In genomic region chr3:142232340-142232739, GRCh38 we compare ENCODE assay signal across 35 cellular contexts.
"Had no signal": no experiment of that assay in that cellular context is flagged by ENCODE, and none has a peak within 500 bp of the region (broad histone marks: within the 10 kb centered on the region; RNA-seq: fewer than 3 reads in every experiment).

No MANE protein-coding gene starts in this region.

- H3K27ac Mint-ChIP-seq: activated B cell treated with CpG ODN at 0.5 μM for 24 hours; activated CD4-positive, alpha-beta memory T cell treated with anti-CD3 and anti-CD28 coated beads for 36 hours; activated CD4-positive, alpha-beta T cell treated with anti-CD3 and anti-CD28 coated beads, Interleukin-2, amount 10 ng/mL, durations not matched to agents 7 days and 5 days; activated CD8-positive, alpha-beta T cell treated with anti-CD3 and anti-CD28 coated beads for 36 hours; activated naive CD4-positive, alpha-beta T cell treated with anti-CD3 and anti-CD28 coated beads for 36 hours; activated naive CD4-positive, alpha-beta T cell treated with anti-CD3 and anti-CD28 coated beads, Interleukin-2, amount 50 U/mL, for 72 hours; activated naive CD8-positive, alpha-beta T cell treated with anti-CD3 and anti-CD28 coated beads for 36 hours; activated T-cell treated with anti-CD3 and anti-CD28 coated beads, Interleukin-2, amount 50 U/mL, for 72 hours; activated T-helper 1 cell treated with anti-CD3 and anti-CD28 coated beads, Interleukin-12 subunit alpha, Interleukin-12 subunit beta, Interleukin-2, Interleukin-4 antibody, amounts not matched to agents 30 ng/mL and 10 ng/mL and 1 ng/mL, durations not matched to agents 14 hours and 24 hours and 36 hours; activated T-helper 17 cell treated with anti-CD3 and anti-CD28 coated beads, Interleukin-2, amount 50 U/mL, for 72 hours; T-helper 1 cell treated with Interleukin-12 subunit alpha and Interleukin-12 subunit beta and Interleukin-4 antibody, amounts not matched to agents 30 μg/mL and 1 μg/mL, for 36 hours; T-helper 2 cell treated with Interferon-gamma antibody and Interleukin-4, amounts not matched to agents 5 μg/mL and 100 μg/mL, for 36 hours had no signal

- ATAC-seq: activated CD8-positive, alpha-beta T cell treated with anti-CD3 and anti-CD28 coated beads for 36 hours; activated naive CD4-positive, alpha-beta T cell treated with anti-CD3 and anti-CD28 coated beads, Interleukin-2, amount 50 U/mL, for 72 hours; activated T-cell treated with anti-CD3 and anti-CD28 coated beads, Interleukin-2, amount 50 U/mL, for 4 hours; activated T-cell treated with anti-CD3 and anti-CD28 coated beads, Interleukin-2, amount 50 U/mL, for 72 hours; activated T-helper 17 cell treated with anti-CD3 and anti-CD28 coated beads, Interleukin-2, amount 50 U/mL, for 72 hours; body of pancreas had no signal

- H3K27ac ChIP-seq: adrenal gland, body of pancreas, brain microvascular endothelial cell, breast epithelium, VCaP had no signal

- H3K27me3 ChIP-seq: adrenal gland, body of pancreas, brain microvascular endothelial cell, breast epithelium had no signal

- H3K36me3 Mint-ChIP-seq: activated CD4-positive, alpha-beta memory T cell treated with anti-CD3 and anti-CD28 coated beads for 36 hours; activated naive CD4-positive, alpha-beta T cell treated with anti-CD3 and anti-CD28 coated beads, Interleukin-2, amount 50 U/mL, for 72 hours; activated naive CD8-positive, alpha-beta T cell treated with anti-CD3 and anti-CD28 coated beads for 36 hours had no signal

- H3K4me1 Mint-ChIP-seq: activated B cell treated with CpG ODN at 0.5 μM for 24 hours; activated CD4-positive, alpha-beta T cell treated with anti-CD3 and anti-CD28 coated beads, Interleukin-2, amount 10 ng/mL, durations not matched to agents 7 days and 5 days; activated naive CD8-positive, alpha-beta T cell treated with anti-CD3 and anti-CD28 coated beads for 36 hours; activated T-helper 17 cell treated with anti-CD3 and anti-CD28 coated beads, Interleukin-2, amount 50 U/mL, for 72 hours had no signal

- H3K36me3 ChIP-seq: adrenal gland, brain microvascular endothelial cell, breast epithelium had no signal

- H3K4me3 ChIP-seq: adrenal gland, body of pancreas, breast epithelium had no signal

- DNase-seq: activated B cell treated with CpG ODN at 0.5 μM for 24 hours; activated CD4-positive, alpha-beta memory T cell treated with anti-CD3 and anti-CD28 coated beads for 36 hours; activated CD4-positive, alpha-beta T cell treated with anti-CD3 and anti-CD28 coated beads for 4 hours; activated CD4-positive, alpha-beta T cell treated with anti-CD3 and anti-CD28 coated beads, Interleukin-2, amount 10 ng/mL, durations not matched to agents 7 days and 5 days; activated CD4-positive, CD25-positive, alpha-beta regulatory T cell treated with anti-CD3 and anti-CD28 coated beads, Interleukin-2, amount 50 U/mL, for 72 hours; activated CD8-positive, alpha-beta memory T cell treated with anti-CD3 and anti-CD28 coated beads, Interleukin-2, amount 50 U/mL, for 4 hours; activated CD8-positive, alpha-beta T cell treated with anti-CD3 and anti-CD28 coated beads for 36 hours; activated effector memory CD4-positive, alpha-beta T cell treated with anti-CD3 and anti-CD28 coated beads, Interleukin-2, amount 50 U/mL, for 16 hours; activated gamma-delta T cell treated with Interleukin-2 at 50 U/mL for 16 hours; activated naive CD4-positive, alpha-beta T cell; activated naive CD4-positive, alpha-beta T cell treated with anti-CD3 and anti-CD28 coated beads for 36 hours; activated naive CD4-positive, alpha-beta T cell treated with anti-CD3 and anti-CD28 coated beads, Interleukin-2, amount 50 U/mL, for 16 hours; activated naive CD8-positive, alpha-beta T cell treated with anti-CD3 and anti-CD28 coated beads for 36 hours; activated T-cell treated with anti-CD3 and anti-CD28 coated beads for 4 hours; activated T-cell treated with anti-CD3 and anti-CD28 coated beads, Interleukin-2, amount 50 U/mL, for 1 hour; activated T-cell treated with anti-CD3 and anti-CD28 coated beads, Interleukin-2, amount 50 U/mL, for 4 hours; activated T-cell treated with anti-CD3 and anti-CD28 coated beads, Interleukin-2, amount 50 U/mL, for 72 hours; adrenal gland; amniotic stem cell; aorta; body of pancreas; brain microvascular endothelial cell; central memory CD4-positive, alpha-beta T cell; T-helper 2 cell; T-helper 9 cell had no signal

- H3K4me3 Mint-ChIP-seq: activated B cell treated with CpG ODN at 0.5 μM for 24 hours; activated CD4-positive, alpha-beta memory T cell treated with anti-CD3 and anti-CD28 coated beads for 36 hours; activated CD4-positive, alpha-beta T cell treated with anti-CD3 and anti-CD28 coated beads, Interleukin-2, amount 10 ng/mL, durations not matched to agents 7 days and 5 days; activated CD8-positive, alpha-beta T cell treated with anti-CD3 and anti-CD28 coated beads for 36 hours; activated naive CD4-positive, alpha-beta T cell treated with anti-CD3 and anti-CD28 coated beads for 36 hours; activated naive CD8-positive, alpha-beta T cell treated with anti-CD3 and anti-CD28 coated beads for 36 hours; activated T-cell treated with anti-CD3 and anti-CD28 coated beads, Interleukin-2, amount 50 U/mL, for 4 hours; activated T-cell treated with anti-CD3 and anti-CD28 coated beads, Interleukin-2, amount 50 U/mL, for 72 hours; activated T-helper 1 cell treated with anti-CD3 and anti-CD28 coated beads, Interleukin-12 subunit alpha, Interleukin-12 subunit beta, Interleukin-2, Interleukin-4 antibody, amounts not matched to agents 30 ng/mL and 10 ng/mL and 1 ng/mL, durations not matched to agents 14 hours and 24 hours and 36 hours; activated T-helper 17 cell treated with anti-CD3 and anti-CD28 coated beads, Interleukin-2, amount 50 U/mL, for 72 hours; T-helper 1 cell treated with Interleukin-12 subunit alpha and Interleukin-12 subunit beta and Interleukin-4 antibody, amounts not matched to agents 30 μg/mL and 1 μg/mL, for 36 hours; T-helper 2 cell treated with Interferon-gamma antibody and Interleukin-4, amounts not matched to agents 5 μg/mL and 100 μg/mL, for 36 hours had no signal

- H3K9me3 ChIP-seq: adrenal gland, body of pancreas, breast epithelium had no signal

- H3K4me1 ChIP-seq: adrenal gland, body of pancreas, breast epithelium had no signal

- H3K9me3 Mint-ChIP-seq: activated B cell treated with CpG ODN at 0.5 μM for 24 hours; activated CD4-positive, alpha-beta memory T cell treated with anti-CD3 and anti-CD28 coated beads for 36 hours; activated CD4-positive, alpha-beta T cell treated with anti-CD3 and anti-CD28 coated beads, Interleukin-2, amount 10 ng/mL, durations not matched to agents 7 days and 5 days; activated CD8-positive, alpha-beta T cell treated with anti-CD3 and anti-CD28 coated beads for 36 hours; activated naive CD4-positive, alpha-beta T cell treated with anti-CD3 and anti-CD28 coated beads for 36 hours; activated naive CD4-positive, alpha-beta T cell treated with anti-CD3 and anti-CD28 coated beads, Interleukin-2, amount 50 U/mL, for 72 hours; activated T-cell treated with anti-CD3 and anti-CD28 coated beads, Interleukin-2, amount 50 U/mL, for 4 hours; activated T-cell treated with anti-CD3 and anti-CD28 coated beads, Interleukin-2, amount 50 U/mL, for 72 hours; activated T-helper 1 cell treated with anti-CD3 and anti-CD28 coated beads, Interleukin-12 subunit alpha, Interleukin-12 subunit beta, Interleukin-2, Interleukin-4 antibody, amounts not matched to agents 30 ng/mL and 10 ng/mL and 1 ng/mL, durations not matched to agents 14 hours and 24 hours and 36 hours; activated T-helper 17 cell treated with anti-CD3 and anti-CD28 coated beads, Interleukin-2, amount 50 U/mL, for 72 hours; T-helper 2 cell treated with Interferon-gamma antibody and Interleukin-4, amounts not matched to agents 5 μg/mL and 100 μg/mL, for 36 hours had no signal

- H3K27me3 Mint-ChIP-seq: activated B cell treated with CpG ODN at 0.5 μM for 24 hours; activated CD4-positive, alpha-beta memory T cell treated with anti-CD3 and anti-CD28 coated beads for 36 hours; activated CD4-positive, alpha-beta T cell treated with anti-CD3 and anti-CD28 coated beads, Interleukin-2, amount 10 ng/mL, durations not matched to agents 7 days and 5 days; activated CD8-positive, alpha-beta T cell treated with anti-CD3 and anti-CD28 coated beads for 36 hours; activated naive CD8-positive, alpha-beta T cell treated with anti-CD3 and anti-CD28 coated beads for 36 hours had no signal

- FAIRE-seq: astrocyte, colon, TTC549 had no signal
